ENCODE assay signal across 1 cellular context in the genomic region with DNA sequence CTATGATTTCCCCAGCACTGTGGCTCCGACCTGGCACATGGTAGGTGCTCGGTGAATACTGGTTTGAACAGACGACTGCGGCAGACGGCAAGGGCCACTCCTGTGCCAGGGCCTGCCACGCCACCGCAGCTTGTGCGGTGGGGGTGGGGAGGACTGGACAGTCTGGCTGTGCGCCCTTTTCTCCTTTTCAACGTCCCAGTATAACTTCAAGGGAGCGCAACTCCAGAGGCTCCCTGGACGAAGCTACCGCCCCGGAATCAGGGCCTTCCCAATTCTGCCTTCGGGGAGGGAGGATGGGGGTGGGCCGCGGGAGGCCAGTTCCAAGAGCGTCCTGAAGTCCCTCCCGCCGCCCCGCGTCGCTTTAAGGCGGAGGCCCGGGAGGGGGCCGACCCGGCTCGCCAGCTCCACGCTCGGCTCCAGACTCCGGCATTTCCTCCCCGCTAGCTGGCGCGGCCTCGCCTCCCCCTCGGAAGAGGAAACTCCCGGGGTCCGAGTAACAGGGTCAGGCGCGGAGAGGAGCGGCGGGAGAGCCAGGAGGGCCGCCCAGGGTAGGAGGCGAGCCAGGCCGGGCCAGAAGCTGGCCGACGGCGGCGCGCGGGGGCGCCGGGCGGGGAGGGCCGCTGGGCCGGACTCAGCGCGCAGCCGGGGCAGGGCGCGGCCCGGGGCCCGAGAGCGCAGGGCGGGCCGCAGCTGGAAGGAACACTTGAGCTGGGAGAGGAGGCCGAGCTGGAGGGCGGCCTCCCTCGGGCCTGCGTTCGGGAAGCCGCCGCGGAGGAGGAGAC.
A peak's percentile ranks its signal among the peaks of the same experiment; 100 is the strongest.
TF ChIP-seq lines count a peak whose summit lies in the region.

A gene (plus strand): TSS at position 388 of the 782 bp plus-strand sequence. CDS start 498 bp downstream, outside the sequence.

TF ChIP-seq in HepG2, 621 proteins besides CTCF, POLR2A, EP300 and RAD21 (continued from another document and continues in another):
- TF ChIP-seq, protein P1, sequence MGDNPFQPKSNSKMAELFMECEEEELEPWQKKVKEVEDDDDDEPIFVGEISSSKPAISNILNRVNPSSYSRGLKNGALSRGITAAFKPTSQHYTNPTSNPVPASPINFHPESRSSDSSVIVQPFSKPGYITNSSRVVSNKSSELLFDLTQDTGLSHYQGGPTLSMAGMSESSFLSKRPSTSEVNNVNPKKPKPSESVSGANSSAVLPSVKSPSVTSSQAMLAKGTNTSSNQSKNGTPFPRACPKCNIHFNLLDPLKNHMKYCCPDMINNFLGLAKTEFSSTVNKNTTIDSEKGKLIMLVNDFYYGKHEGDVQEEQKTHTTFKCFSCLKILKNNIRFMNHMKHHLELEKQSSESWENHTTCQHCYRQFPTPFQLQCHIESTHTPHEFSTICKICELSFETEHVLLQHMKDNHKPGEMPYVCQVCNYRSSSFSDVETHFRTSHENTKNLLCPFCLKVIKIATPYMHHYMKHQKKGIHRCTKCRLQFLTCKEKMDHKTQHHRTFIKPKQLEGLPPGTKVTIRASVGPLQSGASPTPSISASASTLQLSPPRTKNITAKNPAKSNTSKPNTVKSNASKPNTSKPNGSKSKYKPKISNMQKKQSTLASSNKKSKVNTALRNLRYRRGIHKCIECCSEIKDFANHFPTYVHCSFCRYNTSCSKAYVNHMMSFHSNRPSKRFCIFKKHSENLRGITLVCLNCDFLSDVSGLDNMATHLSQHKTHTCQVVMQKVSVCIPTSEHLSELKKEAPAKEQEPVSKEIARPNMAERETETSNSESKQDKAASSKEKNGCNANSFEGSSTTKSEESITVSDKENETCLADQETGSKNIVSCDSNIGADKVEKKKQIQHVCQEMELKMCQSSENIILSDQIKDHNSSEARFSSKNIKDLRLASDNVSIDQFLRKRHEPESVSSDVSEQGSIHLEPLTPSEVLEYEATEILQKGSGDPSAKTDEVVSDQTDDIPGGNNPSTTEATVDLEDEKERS (CRISPR knock-in tag; IDR thresholded peaks at IDR 0.05), result 0 out of 2 replicates have a peak, but pooled peaks have one; percentile 21
- TF ChIP-seq ZNF709 (CRISPR knock-in tag; IDR thresholded peaks at IDR 0.05) (peak; percentile 93), ZNF746 (CRISPR knock-in tag; IDR thresholded peaks at IDR 0.05) (peak; percentile 89), LCORL (IDR thresholded peaks at IDR 0.05) (peak; percentile 23; the same call in 1 of the 2 replicates), LCORL (CRISPR knock-in tag; IDR thresholded peaks at IDR 0.05) (no peak), ZNF788 (CRISPR knock-in tag; IDR thresholded peaks at IDR 0.05; ENCODE audit: borderline replicate concordance) (peak; percentile 58), ZNF33B (CRISPR knock-in tag; IDR thresholded peaks at IDR 0.05) (peak; percentile 49), SRSF4 (IDR thresholded peaks at IDR 0.05; ENCODE audit: low read depth, low read length, poor library complexity, severe bottlenecking) (no peak), SMAD9 (CRISPR knock-in tag; IDR thresholded peaks at IDR 0.05) (peak; percentile 85; the same call in 1 of the 2 replicates), ZNF772 (CRISPR knock-in tag; IDR thresholded peaks at IDR 0.05) (peak; percentile 76; the same call in 1 of the 2 replicates), ZNF550 (CRISPR knock-in tag; IDR thresholded peaks at IDR 0.05; ENCODE audit: borderline replicate concordance) (no peak), DR1 (CRISPR knock-in tag; IDR thresholded peaks at IDR 0.05) (peak; percentile 62; the same call in 1 of the 2 replicates), GATA4 (IDR thresholded peaks at IDR 0.05; ENCODE audit: borderline replicate concordance, low read depth) (peak; percentile 30; the same call in 1 of the 2 replicates), FOXM1 (CRISPR knock-in tag; IDR thresholded peaks at IDR 0.05) (no peak), ZFP36L2 (CRISPR knock-in tag; IDR thresholded peaks at IDR 0.05) (no peak; the same call in 1 of the 2 replicates), MAF1 (CRISPR knock-in tag; IDR thresholded peaks at IDR 0.05; ENCODE audit: borderline replicate concordance) (peak; percentile 83), MTF2 (CRISPR knock-in tag; IDR thresholded peaks at IDR 0.05; ENCODE audit: borderline replicate concordance) (no peak), GABPB1 (CRISPR knock-in tag; IDR thresholded peaks at IDR 0.05) (peak; percentile 77; the same call in 1 of the 2 replicates), CCDC6 (CRISPR knock-in tag; IDR thresholded peaks at IDR 0.05) (peak; percentile 58), ZC3H4 (CRISPR knock-in tag; IDR thresholded peaks at IDR 0.05; ENCODE audit: borderline replicate concordance) (no peak; the same call in 1 of the 2 replicates), KDM2A (CRISPR knock-in tag; IDR thresholded peaks at IDR 0.05; ENCODE audit: borderline replicate concordance, low read depth) (peak; percentile 94), ZNF232 (CRISPR knock-in tag; IDR thresholded peaks at IDR 0.05; ENCODE audit: borderline replicate concordance) (peak; percentile 32; the same call in 1 of the 2 replicates), NCOA2 (CRISPR knock-in tag; IDR thresholded peaks at IDR 0.05) (peak; percentile 40; the same call in 1 of the 2 replicates), MED1 (CRISPR knock-in tag; IDR thresholded peaks at IDR 0.05) (peak; percentile 68), ZMAT3 (CRISPR knock-in tag; conservative IDR thresholded peaks at IDR 0.05) (no peak; the same call in 1 of the 2 replicates), SMAD3 (CRISPR knock-in tag; IDR thresholded peaks at IDR 0.05) (peak; percentile 21; the same call in 1 of the 2 replicates)
- TF ChIP-seq, protein P2, sequence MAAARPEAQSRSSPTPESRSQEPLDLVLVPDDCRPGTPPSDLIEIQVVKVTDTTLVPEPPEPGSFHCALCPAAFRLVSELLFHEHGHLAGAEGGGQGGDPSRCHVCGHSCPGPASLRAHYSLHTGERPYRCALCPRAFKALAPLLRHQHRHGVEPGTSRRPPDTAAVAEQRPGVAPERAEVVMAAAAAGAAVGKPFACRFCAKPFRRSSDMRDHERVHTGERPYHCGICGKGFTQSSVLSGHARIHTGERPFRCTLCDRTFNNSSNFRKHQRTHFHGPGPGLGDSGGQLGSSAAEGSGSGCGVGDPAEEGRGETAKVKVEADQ (CRISPR knock-in tag; IDR thresholded peaks at IDR 0.05; ENCODE audit: borderline replicate concordance), result peak; percentile 76
- TF ChIP-seq, protein P3, sequence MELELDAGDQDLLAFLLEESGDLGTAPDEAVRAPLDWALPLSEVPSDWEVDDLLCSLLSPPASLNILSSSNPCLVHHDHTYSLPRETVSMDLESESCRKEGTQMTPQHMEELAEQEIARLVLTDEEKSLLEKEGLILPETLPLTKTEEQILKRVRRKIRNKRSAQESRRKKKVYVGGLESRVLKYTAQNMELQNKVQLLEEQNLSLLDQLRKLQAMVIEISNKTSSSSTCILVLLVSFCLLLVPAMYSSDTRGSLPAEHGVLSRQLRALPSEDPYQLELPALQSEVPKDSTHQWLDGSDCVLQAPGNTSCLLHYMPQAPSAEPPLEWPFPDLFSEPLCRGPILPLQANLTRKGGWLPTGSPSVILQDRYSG (CRISPR knock-in tag; IDR thresholded peaks at IDR 0.05), result 0 out of 2 replicates have a peak, but pooled peaks have one; percentile 21
- TF ChIP-seq, protein P4, sequence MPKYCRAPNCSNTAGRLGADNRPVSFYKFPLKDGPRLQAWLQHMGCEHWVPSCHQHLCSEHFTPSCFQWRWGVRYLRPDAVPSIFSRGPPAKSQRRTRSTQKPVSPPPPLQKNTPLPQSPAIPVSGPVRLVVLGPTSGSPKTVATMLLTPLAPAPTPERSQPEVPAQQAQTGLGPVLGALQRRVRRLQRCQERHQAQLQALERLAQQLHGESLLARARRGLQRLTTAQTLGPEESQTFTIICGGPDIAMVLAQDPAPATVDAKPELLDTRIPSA (CRISPR knock-in tag; IDR thresholded peaks at IDR 0.05; ENCODE audit: borderline replicate concordance), result peak; percentile 52; the same call in 1 of the 2 replicates
- TF ChIP-seq, protein P5, sequence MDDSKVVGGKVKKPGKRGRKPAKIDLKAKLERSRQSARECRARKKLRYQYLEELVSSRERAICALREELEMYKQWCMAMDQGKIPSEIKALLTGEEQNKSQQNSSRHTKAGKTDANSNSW (CRISPR knock-in tag; IDR thresholded peaks at IDR 0.05; ENCODE audit: borderline replicate concordance), result no peak
- TF ChIP-seq, protein P6, sequence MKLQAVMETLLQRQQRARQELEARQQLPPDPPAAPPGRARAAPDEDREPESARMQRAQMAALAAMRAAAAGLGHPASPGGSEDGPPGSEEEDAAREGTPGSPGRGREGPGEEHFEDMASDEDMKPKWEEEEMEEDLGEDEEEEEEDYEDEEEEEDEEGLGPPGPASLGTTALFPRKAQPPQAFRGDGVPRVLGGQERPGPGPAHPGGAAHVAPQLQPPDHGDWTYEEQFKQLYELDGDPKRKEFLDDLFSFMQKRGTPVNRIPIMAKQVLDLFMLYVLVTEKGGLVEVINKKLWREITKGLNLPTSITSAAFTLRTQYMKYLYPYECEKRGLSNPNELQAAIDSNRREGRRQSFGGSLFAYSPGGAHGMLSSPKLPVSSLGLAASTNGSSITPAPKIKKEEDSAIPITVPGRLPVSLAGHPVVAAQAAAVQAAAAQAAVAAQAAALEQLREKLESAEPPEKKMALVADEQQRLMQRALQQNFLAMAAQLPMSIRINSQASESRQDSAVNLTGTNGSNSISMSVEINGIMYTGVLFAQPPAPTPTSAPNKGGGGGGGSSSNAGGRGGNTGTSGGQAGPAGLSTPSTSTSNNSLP (IDR thresholded peaks at IDR 0.05; ENCODE audit: low read depth, low read length), result no peak
- TF ChIP-seq, protein P7, sequence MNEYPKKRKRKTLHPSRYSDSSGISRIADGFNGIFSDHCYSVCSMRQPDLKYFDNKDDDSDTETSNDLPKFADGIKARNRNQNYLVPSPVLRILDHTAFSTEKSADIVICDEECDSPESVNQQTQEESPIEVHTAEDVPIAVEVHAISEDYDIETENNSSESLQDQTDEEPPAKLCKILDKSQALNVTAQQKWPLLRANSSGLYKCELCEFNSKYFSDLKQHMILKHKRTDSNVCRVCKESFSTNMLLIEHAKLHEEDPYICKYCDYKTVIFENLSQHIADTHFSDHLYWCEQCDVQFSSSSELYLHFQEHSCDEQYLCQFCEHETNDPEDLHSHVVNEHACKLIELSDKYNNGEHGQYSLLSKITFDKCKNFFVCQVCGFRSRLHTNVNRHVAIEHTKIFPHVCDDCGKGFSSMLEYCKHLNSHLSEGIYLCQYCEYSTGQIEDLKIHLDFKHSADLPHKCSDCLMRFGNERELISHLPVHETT (CRISPR knock-in tag; conservative IDR thresholded peaks at IDR 0.05), result peak; percentile 85
- TF ChIP-seq, protein P8, sequence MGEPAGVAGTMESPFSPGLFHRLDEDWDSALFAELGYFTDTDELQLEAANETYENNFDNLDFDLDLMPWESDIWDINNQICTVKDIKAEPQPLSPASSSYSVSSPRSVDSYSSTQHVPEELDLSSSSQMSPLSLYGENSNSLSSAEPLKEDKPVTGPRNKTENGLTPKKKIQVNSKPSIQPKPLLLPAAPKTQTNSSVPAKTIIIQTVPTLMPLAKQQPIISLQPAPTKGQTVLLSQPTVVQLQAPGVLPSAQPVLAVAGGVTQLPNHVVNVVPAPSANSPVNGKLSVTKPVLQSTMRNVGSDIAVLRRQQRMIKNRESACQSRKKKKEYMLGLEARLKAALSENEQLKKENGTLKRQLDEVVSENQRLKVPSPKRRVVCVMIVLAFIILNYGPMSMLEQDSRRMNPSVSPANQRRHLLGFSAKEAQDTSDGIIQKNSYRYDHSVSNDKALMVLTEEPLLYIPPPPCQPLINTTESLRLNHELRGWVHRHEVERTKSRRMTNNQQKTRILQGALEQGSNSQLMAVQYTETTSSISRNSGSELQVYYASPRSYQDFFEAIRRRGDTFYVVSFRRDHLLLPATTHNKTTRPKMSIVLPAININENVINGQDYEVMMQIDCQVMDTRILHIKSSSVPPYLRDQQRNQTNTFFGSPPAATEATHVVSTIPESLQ (CRISPR knock-in tag; conservative IDR thresholded peaks at IDR 0.05), result 0 out of 2 replicates have a peak, but pooled peaks have one; percentile 70
- TF ChIP-seq, protein P9, sequence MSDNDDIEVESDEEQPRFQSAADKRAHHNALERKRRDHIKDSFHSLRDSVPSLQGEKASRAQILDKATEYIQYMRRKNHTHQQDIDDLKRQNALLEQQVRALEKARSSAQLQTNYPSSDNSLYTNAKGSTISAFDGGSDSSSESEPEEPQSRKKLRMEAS (IDR thresholded peaks at IDR 0.05), result peak; percentile 66
- TF ChIP-seq, protein P10, sequence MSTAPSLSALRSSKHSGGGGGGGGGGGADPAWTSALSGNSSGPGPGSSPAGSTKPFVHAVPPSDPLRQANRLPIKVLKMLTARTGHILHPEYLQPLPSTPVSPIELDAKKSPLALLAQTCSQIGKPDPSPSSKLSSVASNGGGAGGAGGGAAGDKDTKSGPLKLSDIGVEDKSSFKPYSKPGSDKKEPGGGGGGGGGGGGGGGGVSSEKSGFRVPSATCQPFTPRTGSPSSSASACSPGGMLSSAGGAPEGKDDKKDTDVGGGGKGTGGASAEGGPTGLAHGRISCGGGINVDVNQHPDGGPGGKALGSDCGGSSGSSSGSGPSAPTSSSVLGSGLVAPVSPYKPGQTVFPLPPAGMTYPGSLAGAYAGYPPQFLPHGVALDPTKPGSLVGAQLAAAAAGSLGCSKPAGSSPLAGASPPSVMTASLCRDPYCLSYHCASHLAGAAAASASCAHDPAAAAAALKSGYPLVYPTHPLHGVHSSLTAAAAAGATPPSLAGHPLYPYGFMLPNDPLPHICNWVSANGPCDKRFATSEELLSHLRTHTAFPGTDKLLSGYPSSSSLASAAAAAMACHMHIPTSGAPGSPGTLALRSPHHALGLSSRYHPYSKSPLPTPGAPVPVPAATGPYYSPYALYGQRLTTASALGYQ (CRISPR knock-in tag; IDR thresholded peaks at IDR 0.05), result peak; percentile 66; the same call in 1 of the 2 replicates
- TF ChIP-seq, protein P11, sequence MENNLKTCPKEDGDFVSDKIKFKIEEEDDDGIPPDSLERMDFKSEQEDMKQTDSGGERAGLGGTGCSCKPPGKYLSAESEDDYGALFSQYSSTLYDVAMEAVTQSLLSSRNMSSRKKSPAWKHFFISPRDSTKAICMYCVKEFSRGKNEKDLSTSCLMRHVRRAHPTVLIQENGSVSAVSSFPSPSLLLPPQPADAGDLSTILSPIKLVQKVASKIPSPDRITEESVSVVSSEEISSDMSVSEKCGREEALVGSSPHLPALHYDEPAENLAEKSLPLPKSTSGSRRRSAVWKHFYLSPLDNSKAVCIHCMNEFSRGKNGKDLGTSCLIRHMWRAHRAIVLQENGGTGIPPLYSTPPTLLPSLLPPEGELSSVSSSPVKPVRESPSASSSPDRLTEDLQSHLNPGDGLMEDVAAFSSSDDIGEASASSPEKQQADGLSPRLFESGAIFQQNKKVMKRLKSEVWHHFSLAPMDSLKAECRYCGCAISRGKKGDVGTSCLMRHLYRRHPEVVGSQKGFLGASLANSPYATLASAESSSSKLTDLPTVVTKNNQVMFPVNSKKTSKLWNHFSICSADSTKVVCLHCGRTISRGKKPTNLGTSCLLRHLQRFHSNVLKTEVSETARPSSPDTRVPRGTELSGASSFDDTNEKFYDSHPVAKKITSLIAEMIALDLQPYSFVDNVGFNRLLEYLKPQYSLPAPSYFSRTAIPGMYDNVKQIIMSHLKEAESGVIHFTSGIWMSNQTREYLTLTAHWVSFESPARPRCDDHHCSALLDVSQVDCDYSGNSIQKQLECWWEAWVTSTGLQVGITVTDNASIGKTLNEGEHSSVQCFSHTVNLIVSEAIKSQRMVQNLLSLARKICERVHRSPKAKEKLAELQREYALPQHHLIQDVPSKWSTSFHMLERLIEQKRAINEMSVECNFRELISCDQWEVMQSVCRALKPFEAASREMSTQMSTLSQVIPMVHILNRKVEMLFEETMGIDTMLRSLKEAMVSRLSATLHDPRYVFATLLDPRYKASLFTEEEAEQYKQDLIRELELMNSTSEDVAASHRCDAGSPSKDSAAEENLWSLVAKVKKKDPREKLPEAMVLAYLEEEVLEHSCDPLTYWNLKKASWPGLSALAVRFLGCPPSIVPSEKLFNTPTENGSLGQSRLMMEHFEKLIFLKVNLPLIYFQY (CRISPR knock-in tag; IDR thresholded peaks at IDR 0.05; ENCODE audit: borderline replicate concordance), result peak; percentile 94
